ENCODE assay signal across 8 cellular contexts in the genomic region with DNA sequence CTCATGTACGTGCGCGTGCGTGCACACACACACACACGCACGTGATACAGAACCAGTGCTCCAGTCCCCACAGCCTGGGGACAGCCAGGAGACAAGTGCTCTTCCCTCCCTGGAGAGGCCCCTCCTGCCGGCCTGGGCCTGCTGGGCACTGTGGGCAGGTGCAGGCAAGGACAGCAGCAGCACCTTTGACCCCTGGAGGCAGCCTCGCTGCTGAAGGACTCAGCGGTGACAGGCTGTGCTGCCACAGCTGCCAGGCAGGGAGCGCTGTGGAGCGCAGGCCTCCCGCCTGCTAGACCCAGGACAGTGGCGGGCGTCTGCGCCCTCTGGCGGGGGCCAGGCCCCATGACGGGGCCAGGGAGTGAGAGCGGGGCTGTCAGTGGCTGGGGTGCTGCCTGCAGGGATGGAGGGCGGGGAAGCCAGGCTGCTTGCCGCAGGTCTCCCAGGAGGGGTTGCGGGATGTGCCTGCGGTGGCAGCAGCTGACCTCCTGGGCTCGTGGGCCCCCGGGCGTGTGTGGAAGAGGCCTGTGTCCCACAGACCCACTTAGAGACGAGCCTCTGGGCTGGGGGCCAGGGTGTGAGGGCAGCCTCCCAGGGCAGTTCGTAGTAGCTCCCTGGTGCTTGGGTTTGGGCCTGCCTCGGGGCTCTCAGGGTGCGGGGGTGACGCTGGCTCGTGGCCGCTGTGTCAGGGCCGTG.
DNase-seq lines count a peak whose midpoint lies in the region; ATAC-seq, FAIRE-seq and TF ChIP-seq lines count a peak whose summit lies in the region.

No MANE protein-coding gene starts in this region.

- H3K27me3 Mint-ChIP-seq in osteocyte (ENCODE audit: unreplicated experiment) = no peaks in the 10 kb centered on the region

- DNase-seq in DMS114 treated with DMSO at 0.1 percent for 48 hours (lab: John Stamatoyannopoulos, UW; ENCODE audit: unreplicated experiment) = peak; percentile 14
- peak; percentile 95 to 97 for DNase-seq in SJCRH30
- peak; percentile 73 for DNase-seq in activated gamma-delta T cell (lab: John Stamatoyannopoulos, UW)
- DNase-seq in frontal cortex (ENCODE audit: low spot score in 2 of 2) = peak; percentile 94 to 97
- peak; percentile 97 for DNase-seq in osteocyte (ENCODE audit: extremely low spot score, unreplicated experiment)
- peak; percentile 71 to 85 for DNase-seq in tibial artery

- H3K9me3 ChIP-seq in SJCRH30 (replicated peaks) = no peaks in the 10 kb centered on the region
- no peaks in the 10 kb centered on the region for H3K9me3 ChIP-seq in tibial artery

- H3K4me1 Mint-ChIP-seq in osteocyte (ENCODE audit: unreplicated experiment) = peaks cover 11% of the 10 kb centered on the region

- no peaks in the 10 kb centered on the region for H3K36me3 ChIP-seq in SJCRH30
- H3K36me3 ChIP-seq in tibial artery = peaks cover 0 to 48% (median 18%) of the 10 kb centered on the region in 3 donors

- H3K27ac Mint-ChIP-seq in osteocyte (ENCODE audit: unreplicated experiment) = no peak overlapping the region

- no peak for FAIRE-seq in frontal cortex (lab: Jason Lieb, UNC)

- H3K4me3 ChIP-seq in SJCRH30 = no peak overlapping the region
- H3K4me3 ChIP-seq in tibial artery = no peak overlapping the region

- peak; percentile 81 for ATAC-seq in GM21529 (IDR thresholded peaks at IDR 0.05; ENCODE audit: unreplicated experiment)

- no peak overlapping the region for H3K27ac ChIP-seq in SJCRH30
- H3K27ac ChIP-seq in tibial artery = no peak overlapping the region

- H3K4me1 ChIP-seq in SJCRH30 (peaks cover 13% of the 10 kb centered on the region), tibial artery (peaks cover 0 to 22% (median 13%) of the 10 kb centered on the region in 4 donors)

- no peaks in the 10 kb centered on the region for H3K9me3 Mint-ChIP-seq in osteocyte (ENCODE audit: unreplicated experiment)

- no peak overlapping the region for H3K4me3 Mint-ChIP-seq in osteocyte (ENCODE audit: unreplicated experiment)

- TF ChIP-seq CTCF in LNCAP (IDR thresholded peaks at IDR 0.05) (peak; percentile 100), osteocyte (IDR thresholded peaks at IDR 0.05) (peak; percentile 100), tibial artery (IDR thresholded peaks at IDR 0.05) (peak; percentile 100)

- H3K27me3 ChIP-seq in SJCRH30 = no peaks in the 10 kb centered on the region
- H3K27me3 ChIP-seq in tibial artery = peaks cover 0 to 9% of the 10 kb centered on the region in 2 donors

- H3K36me3 Mint-ChIP-seq in osteocyte (ENCODE audit: unreplicated experiment) = no peaks in the 10 kb centered on the region

- intact Hi-C loops in tibial artery (cut with DNase I; ENCODE audit: low total_unique reads) = loop anchor here (2.0 to 10.0 kb wide), 3 partner anchors 79 to 677 kb away; a partner anchor contains a TSS

Comparison
In these comparisons a context has a peak if more than half of its experiments do, and no peak if none do; other contexts are left out.
1. DNase-seq: peak in every context shown above with its lines; median percentile 97 in osteocyte; 96 in SJCRH30; 96 in frontal cortex; 78 in tibial artery; 73 in activated gamma-delta T cell; 14 in DMS114 treated with DMSO at 0.1 percent for 48 hours.